ENCODE assay signal across 10 cellular contexts in the genomic region with DNA sequence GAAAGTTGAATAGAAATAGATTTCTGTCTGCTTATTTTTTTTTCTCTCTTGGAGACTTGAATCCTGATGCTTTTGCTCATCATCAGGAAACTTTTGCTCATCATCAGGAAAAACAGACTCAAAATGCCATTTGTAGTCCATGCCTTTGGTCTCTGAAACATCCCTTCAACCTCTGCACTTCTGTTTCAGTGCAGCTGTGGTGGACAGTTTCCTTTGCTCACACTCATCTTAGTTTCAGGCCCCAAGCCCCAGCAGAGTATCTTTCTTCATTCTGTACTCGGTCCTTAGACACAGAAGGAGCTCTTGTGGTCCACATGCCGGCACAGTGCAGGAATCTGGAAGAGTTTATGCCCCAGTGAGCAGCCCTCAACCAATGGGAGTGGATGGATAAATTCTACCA.
DNase-seq lines count a peak whose midpoint lies in the region; ATAC-seq and TF ChIP-seq lines count a peak whose summit lies in the region.
"Had no signal": no experiment of that assay in that cellular context is flagged by ENCODE, and none has a peak within 500 bp of the region (broad histone marks: within the 10 kb centered on the region; RNA-seq: fewer than 3 reads in every experiment).

No MANE protein-coding gene starts in this region.

- H3K9me3 Mint-ChIP-seq in T-helper 2 cell treated with Interferon-gamma antibody and Interleukin-4, amounts not matched to agents 5 μg/mL and 100 μg/mL, for 36 hours: no peaks in the 10 kb centered on the region

- no peak overlapping the region for H3K27ac Mint-ChIP-seq in T-helper 2 cell treated with Interferon-gamma antibody and Interleukin-4, amounts not matched to agents 5 μg/mL and 100 μg/mL, for 36 hours

- TF ChIP-seq CTCF in GM12865 (IDR thresholded peaks at IDR 0.05; ENCODE audit: insufficient read depth, low read depth, low read length, missing control alignments): no peak

- H3K36me3 Mint-ChIP-seq in T-helper 2 cell treated with Interferon-gamma antibody and Interleukin-4, amounts not matched to agents 5 μg/mL and 100 μg/mL, for 36 hours (ENCODE audit: low read depth): no peaks in the 10 kb centered on the region

- ATAC-seq in GM19438 (IDR thresholded peaks at IDR 0.05; ENCODE audit: low read depth, unreplicated experiment) (peak; percentile 79), HG02938 (IDR thresholded peaks at IDR 0.05; ENCODE audit: unreplicated experiment) (peak; percentile 69)

- H3K27me3 Mint-ChIP-seq in T-helper 2 cell treated with Interferon-gamma antibody and Interleukin-4, amounts not matched to agents 5 μg/mL and 100 μg/mL, for 36 hours (ENCODE audit: low read depth): peaks cover 3% of the 10 kb centered on the region

- peak overlapping the region; percentile 24 for H3K4me3 Mint-ChIP-seq in T-helper 2 cell treated with Interferon-gamma antibody and Interleukin-4, amounts not matched to agents 5 μg/mL and 100 μg/mL, for 36 hours

- DNase-seq in GM12865 (ENCODE audit: low read depth) (peak; percentile 66), NCI-H345 (lab: John Stamatoyannopoulos, UW) (no peak), DMS53 (lab: John Stamatoyannopoulos, UW) (no peak), NCI-H526 (lab: John Stamatoyannopoulos, UW) (no peak)
- no peak for DNase-seq in T-helper 2 cell treated with Interferon-gamma antibody and Interleukin-4, amounts not matched to agents 5 μg/mL and 100 μg/mL, for 36 hours (ENCODE audit: low spot score)
- DNase-seq in activated effector memory CD4-positive, alpha-beta T cell treated with Interleukin-2 at 50 U/mL for 16 hours: no peak
- DNase-seq: stimulated activated CD4-positive, alpha-beta T cell treated with anti-CD3 and anti-CD28 coated beads, Interleukin-12 subunit alpha, Interleukin-12 subunit beta, amount 100 ng/mL, for 4 hours; WERI-Rb-1 had no signal

- H3K4me3 ChIP-seq in GM12865 (ENCODE audit: low read depth, low read length): no peak overlapping the region

- H3K4me1 Mint-ChIP-seq in T-helper 2 cell treated with Interferon-gamma antibody and Interleukin-4, amounts not matched to agents 5 μg/mL and 100 μg/mL, for 36 hours (ENCODE audit: low read depth): peaks cover 18% of the 10 kb centered on the region
